ENCODE assay signal across 1 cellular context in genomic region chr17:78108726-78109488, GRCh38.
A peak's percentile ranks its signal among the peaks of the same experiment; 100 is the strongest.
TF ChIP-seq lines count a peak whose summit lies in the region.

No MANE protein-coding gene starts in this region.

TF ChIP-seq in K562, 482 proteins besides CTCF, POLR2A, EP300 and RAD21:
- TF ChIP-seq JUN (IDR thresholded peaks at IDR 0.05; ENCODE audit: borderline replicate concordance, low read depth, low read length) = no peak
- no peak for TF ChIP-seq JUN (CRISPR knock-in tag; IDR thresholded peaks at IDR 0.05; ENCODE audit: borderline replicate concordance)
- no peak for TF ChIP-seq GABPB2 (CRISPR knock-in tag; conservative IDR thresholded peaks at IDR 0.05)
- TF ChIP-seq ELK1 (CRISPR knock-in tag; IDR thresholded peaks at IDR 0.05) = no peak
- TF ChIP-seq ESRRA (IDR thresholded peaks at IDR 0.05; ENCODE audit: borderline replicate concordance, low read depth) = 0 out of 2 replicates have a peak, but pooled peaks have one; percentile 29
- no peak for TF ChIP-seq ZC3H8 (IDR thresholded peaks at IDR 0.05)
- TF ChIP-seq ESRRB (CRISPR knock-in tag; IDR thresholded peaks at IDR 0.05; ENCODE audit: borderline replicate concordance) = no peak
- no peak for TF ChIP-seq MNT (conservative IDR thresholded peaks at IDR 0.05)
- no peak for TF ChIP-seq PTTG1 (tag; IDR thresholded peaks at IDR 0.05; ENCODE audit: low read depth)
